ENCODE assay signal across 8 cellular contexts in genomic region chr6:31620586-31621319, GRCh38. TPM values are rescaled to one million over a fixed set of nuclear protein-coding genes. Genes with fewer than 3 reads are reported as not detected.
A peak's percentile ranks its signal among the peaks of the same experiment; 100 is the strongest.
DNase-seq lines count a peak whose midpoint lies in the region; ATAC-seq and TF ChIP-seq lines count a peak whose summit lies in the region.

PRRC2A (plus strand) TSS chr6:31620715; CDS start chr6:31622790, 2,075 bp downstream.

- WGBS in heart right ventricle, 2 donors, result 1% methylated on average over 37 to 66 of the region's 67 CpGs
- 0 to 2% (median 1%) methylated on average over 30 to 67 of the region's 67 CpGs for WGBS in psoas muscle, 3 donors

- H3K27ac Mint-ChIP-seq in activated naive CD8-positive, alpha-beta T cell, result peak within 1 kb of the TSS; percentile 98

- H3K27ac ChIP-seq in heart right ventricle (peak within 1 kb of the TSS; percentile 89 to 99 (median 96)), psoas muscle (peak within 1 kb of the TSS; percentile 96)

- H3K4me3 Mint-ChIP-seq in activated naive CD8-positive, alpha-beta T cell, result peak within 1 kb of the TSS; percentile 99

- no peaks in the 10 kb centered on the region for H3K9me3 Mint-ChIP-seq in activated naive CD8-positive, alpha-beta T cell (ENCODE audit: low read depth)

- intact Hi-C loops in heart right ventricle (cut with DNase I) (loop anchor here in 2 of 10 donors (1.0 to 5.0 kb wide), 3 partner anchors 32 to 277 kb away; partner anchors contain the start of genes BAG6 (in 2 of the 2) and EHMT2 (in 1 of the 2)), psoas muscle (cut with DNase I) (loop anchor here in 1 of 2 donors (2.0 kb wide), 1 partner anchor 32 kb away; the partner anchor contains the start of gene BAG6)

- peaks cover 44% of the 10 kb centered on the region for H3K4me1 Mint-ChIP-seq in activated naive CD8-positive, alpha-beta T cell (ENCODE audit: low read depth)

- H3K27me3 ChIP-seq in heart right ventricle, result no peaks in the 10 kb centered on the region
- H3K27me3 ChIP-seq in psoas muscle (ENCODE audit: insufficient read depth in 3 of 3, low read length in 2 of 3), result no peaks in the 10 kb centered on the region

- peak; percentile 75 for DNase-seq in DMS79 treated with DMSO at 0.1 percent for 48 hours (lab: John Stamatoyannopoulos, UW)
- DNase-seq in HuH-7.5 (ENCODE audit: low spot score), result peak; percentile 76
- peak; percentile 76 for DNase-seq in RKO (ENCODE audit: low spot score)
- DNase-seq in heart right ventricle, result peak; percentile 81 to 92
- no peak for DNase-seq in psoas muscle
- no peak for DNase-seq in cerebellar nuclear complex (lab: John Stamatoyannopoulos, UW)

- H3K4me3 ChIP-seq in heart right ventricle, result peak within 1 kb of the TSS; percentile 68 to 99 (median 80)
- H3K4me3 ChIP-seq in psoas muscle, result peak within 1 kb of the TSS; percentile 88

- peaks cover 0 to 24% (median 21%) of the 10 kb centered on the region in 9 donors for H3K4me1 ChIP-seq in heart right ventricle
- peaks cover 16% of the 10 kb centered on the region for H3K4me1 ChIP-seq in psoas muscle

- TF ChIP-seq CTCF in heart right ventricle (IDR thresholded peaks at IDR 0.05) (no peak), psoas muscle (IDR thresholded peaks at IDR 0.05) (no peak)

- no peaks in the 10 kb centered on the region for H3K9me3 ChIP-seq in heart right ventricle
- no peaks in the 10 kb centered on the region for H3K9me3 ChIP-seq in psoas muscle

- peak; percentile 26 for ATAC-seq in GM21576 (IDR thresholded peaks at IDR 0.05; ENCODE audit: unreplicated experiment)
- peak; percentile 20 to 94 (median 44) for ATAC-seq in heart right ventricle
- peak; percentile 58 to 71 (median 64) for ATAC-seq in psoas muscle

- H3K27me3 Mint-ChIP-seq in activated naive CD8-positive, alpha-beta T cell, result no peaks in the 10 kb centered on the region

- H3K36me3 Mint-ChIP-seq in activated naive CD8-positive, alpha-beta T cell, result peaks cover 7% of the 10 kb centered on the region

- peaks cover 0 to 36% (median 25%) of the 10 kb centered on the region in 9 donors for H3K36me3 ChIP-seq in heart right ventricle
- H3K36me3 ChIP-seq in psoas muscle (ENCODE audit: insufficient read depth in 1 of 2, low read depth in 1 of 2), result peaks cover 14 to 39% of the 10 kb centered on the region in 2 donors

RNA-seq across cellular contexts. Expression of gene PRRC2A, which starts in this region (rescaled TPM):
- total RNA-seq in heart right ventricle (100 to 1,000 TPM in 4 of 10 donors, 10 to 100 TPM in 6; 83.9 to 105 (median 98.9) TPM), psoas muscle (100 to 1,000 TPM in 1 of 4 donors, 10 to 100 TPM in 3; 80.1 to 116 (median 81.7) TPM)
- polyA plus RNA-seq in heart right ventricle (100 to 1,000 TPM in 1 of 2 donors, 10 to 100 TPM in 1; 93.4 to 179 TPM), psoas muscle (100 to 1,000 TPM in 1 of 3 donors, 10 to 100 TPM in 2; 60.2 to 119 (median 65.3) TPM)

Comparison
In these comparisons a context has a peak if more than half of its experiments do, and no peak if none do; other contexts are left out.
1. DNase-seq: peak in DMS79 treated with DMSO at 0.1 percent for 48 hours (single experiment), HuH-7.5 (single experiment), RKO (single experiment) and heart right ventricle (2 of 2); none in psoas muscle (0 of 2) and cerebellar nuclear complex (0 of 2).
2. Peak in every context shown above with its lines, with median percentiles within 50 percentile points of each other: ATAC-seq.